Comparison of ENCODE assay signal across 20 cellular contexts in genomic region chr10:34191399-34191798, GRCh38.
"Had no signal": no experiment of that assay in that cellular context is flagged by ENCODE, and none has a peak within 500 bp of the region (broad histone marks: within the 10 kb centered on the region; RNA-seq: fewer than 3 reads in every experiment).

No MANE protein-coding gene starts in this region.

- DNase-seq: cortex of kidney; effector memory CD4-positive, alpha-beta T cell; heart right ventricle; islet precursor cell; left ventricle myocardium inferior; natural killer cell; psoas muscle; retina; right lobe of liver; spleen; stimulated activated CD4-positive, alpha-beta T cell treated with anti-CD3 and anti-CD28 coated beads, Interleukin-15, amount 100 ng/mL, for 24 hours; stimulated activated CD4-positive, alpha-beta T cell treated with anti-CD3 and anti-CD28 coated beads, Interleukin-1b, Interleukin-23, amount 100 ng/mL, for 48 hours; stimulated activated CD4-positive, alpha-beta T cell treated with anti-CD3 and anti-CD28 coated beads, Interleukin-4, amount 100 ng/mL, for 24 hours; tibial artery had no signal

- H3K4me3 ChIP-seq: heart right ventricle, left ventricle myocardium inferior, lung, psoas muscle, right lobe of liver, spleen, tibial artery had no signal

- ATAC-seq: esophagus mucosa; heart right ventricle; natural killer cell; psoas muscle; right lobe of liver; stimulated activated memory B cell treated with anti-CD40 and anti-IgM and Interleukin-4, amounts not matched to agents 10 μg/mL and 1 μg/mL and 100 μg/mL, for 72 hours had no signal

- H3K27ac ChIP-seq: heart right ventricle, left ventricle myocardium inferior, neutrophil, psoas muscle, right lobe of liver, spleen, tibial artery had no signal

- H3K36me3 ChIP-seq: heart right ventricle, left ventricle myocardium inferior, neutrophil, right lobe of liver, spleen, tibial artery had no signal

- H3K27me3 ChIP-seq: heart right ventricle, neutrophil, right lobe of liver, spleen, tibial artery had no signal

- H3K9me3 Mint-ChIP-seq: central memory CD8-positive, alpha-beta T cell; natural killer cell; stimulated activated memory B cell treated with anti-CD40 and anti-IgM and Interleukin-4, amounts not matched to agents 10 μg/mL and 1 μg/mL and 100 μg/mL, for 72 hours; stimulated activated naive CD8-positive, alpha-beta T cell treated with anti-CD3 and anti-CD28 coated beads, Interleukin-15, Interleukin-2, amounts not matched to agents 100 ng/mL and 50 ng/mL, for 24 hours had no signal

- H3K4me1 Mint-ChIP-seq: central memory CD8-positive, alpha-beta T cell; stimulated activated memory B cell treated with anti-CD40 and anti-IgM and Interleukin-4, amounts not matched to agents 10 μg/mL and 1 μg/mL and 100 μg/mL, for 72 hours had no signal

- H3K27me3 Mint-ChIP-seq: stimulated activated memory B cell treated with anti-CD40 and anti-IgM and Interleukin-4, amounts not matched to agents 10 μg/mL and 1 μg/mL and 100 μg/mL, for 72 hours; stimulated activated naive CD8-positive, alpha-beta T cell treated with anti-CD3 and anti-CD28 coated beads, Interleukin-15, Interleukin-2, amounts not matched to agents 100 ng/mL and 50 ng/mL, for 24 hours had no signal

- H3K4me1 ChIP-seq: left ventricle myocardium inferior, psoas muscle, right lobe of liver had no signal

- H3K4me3 Mint-ChIP-seq: central memory CD8-positive, alpha-beta T cell; natural killer cell; stimulated activated memory B cell treated with anti-CD40 and anti-IgM and Interleukin-4, amounts not matched to agents 10 μg/mL and 1 μg/mL and 100 μg/mL, for 72 hours; stimulated activated naive CD8-positive, alpha-beta T cell treated with anti-CD3 and anti-CD28 coated beads, Interleukin-15, Interleukin-2, amounts not matched to agents 100 ng/mL and 50 ng/mL, for 24 hours had no signal

- H3K9me3 ChIP-seq: heart right ventricle, left ventricle myocardium inferior, neutrophil, psoas muscle, right lobe of liver, spleen, tibial artery had no signal

- H3K36me3 Mint-ChIP-seq: natural killer cell; stimulated activated memory B cell treated with anti-CD40 and anti-IgM and Interleukin-4, amounts not matched to agents 10 μg/mL and 1 μg/mL and 100 μg/mL, for 72 hours had no signal

- H3K27ac Mint-ChIP-seq: natural killer cell; stimulated activated memory B cell treated with anti-CD40 and anti-IgM and Interleukin-4, amounts not matched to agents 10 μg/mL and 1 μg/mL and 100 μg/mL, for 72 hours; stimulated activated naive CD8-positive, alpha-beta T cell treated with anti-CD3 and anti-CD28 coated beads, Interleukin-15, Interleukin-2, amounts not matched to agents 100 ng/mL and 50 ng/mL, for 24 hours had no signal
